ENCODE assay signal across 12 cellular contexts in genomic region chr22:26573026-26573662, GRCh38. TPM values are rescaled to one million over a fixed set of nuclear protein-coding genes. Genes with fewer than 3 reads are reported as not detected.
DNase-seq lines count a peak whose midpoint lies in the region; ATAC-seq and TF ChIP-seq lines count a peak whose summit lies in the region.
"Had no signal": no experiment of that assay in that cellular context is flagged by ENCODE, and none has a peak within 500 bp of the region (broad histone marks: within the 10 kb centered on the region; RNA-seq: fewer than 3 reads in every experiment).

No MANE protein-coding gene starts in this region.

- H3K4me2 ChIP-seq in OCI-LY7 (ENCODE audit: low read length): no peak overlapping the region
- H3K4me2 ChIP-seq in GM23248 (ENCODE audit: unreplicated experiment): no peak overlapping the region

- intact Hi-C loops in OCI-LY7 (cut with micrococcal nuclease; ENCODE audit: unreplicated experiment) (no loop called here), MCF 10A (cut with micrococcal nuclease) (no loop called here)

- H3K9me2 ChIP-seq in OCI-LY7 (ENCODE audit: insufficient read depth, low read length): no peaks in the 10 kb centered on the region
- no peaks in the 10 kb centered on the region for H3K9me2 ChIP-seq in GM23248 (ENCODE audit: insufficient read depth)

- no peak for DNase-seq in CD4-positive, CD25-positive, alpha-beta regulatory T cell
- DNase-seq in Peyer's patch (peak in 2 of 3 donors; percentile 30 to 62), fibroblast of peridontal ligament (ENCODE audit: extremely low read depth) (peak; percentile 42), OCI-LY7 (ENCODE audit: low spot score) (no peak), GM23248 (no peak), MCF 10A (ENCODE audit: unreplicated experiment) (no peak)
- DNase-seq: NCI-H1048; stimulated activated naive CD4-positive, alpha-beta T cell had no signal

- no peak for ATAC-seq in CD4-positive, CD25-positive, alpha-beta regulatory T cell (ENCODE audit: low read depth in 2 of 2)
- ATAC-seq in HG03097 (IDR thresholded peaks at IDR 0.05; ENCODE audit: low FRiP score, unreplicated experiment): no peak

- H3F3A ChIP-seq in GM23248 (ENCODE audit: insufficient read depth): no peaks in the 10 kb centered on the region

- H4K20me1 ChIP-seq in OCI-LY7 (ENCODE audit: insufficient read depth, low read length) (no peaks in the 10 kb centered on the region), GM23248 (ENCODE audit: insufficient read depth) (no peaks in the 10 kb centered on the region; the same call in 1 of the 2 replicates)

- in situ Hi-C loops in GM23248 (cut with MboI): no loop called here

- H3K79me2 ChIP-seq in OCI-LY7 (ENCODE audit: insufficient read depth, low read depth, low read length) (0 out of 2 replicates have a peak, but pooled peaks cover under 1% of the 10 kb centered on the region), GM23248 (ENCODE audit: insufficient read depth) (peaks cover 74% of the 10 kb centered on the region)

- H3K4me1 ChIP-seq in CD4-positive, CD25-positive, alpha-beta regulatory T cell (ENCODE audit: control insufficient read depth, insufficient read depth, low read length, poor library complexity, severe bottlenecking): no peaks in the 10 kb centered on the region
- H3K4me1 ChIP-seq in Peyer's patch (peaks cover 0 to 14% (median 0%) of the 10 kb centered on the region in 4 donors), OCI-LY7 (ENCODE audit: insufficient read depth, low read length, poor library complexity, severe bottlenecking) (peaks cover under 1% of the 10 kb centered on the region), GM23248 (ENCODE audit: insufficient read depth) (no peaks in the 10 kb centered on the region)

- POLR2A ChIA-PET in OCI-LY7 (lab: Charles Lee): interaction anchor here (0.6 kb wide), 1 partner anchor 18 kb away, joined by 6 read pairs; no protein-coding TSS in a partner anchor
- POLR2A ChIA-PET in MCF 10A (lab: Yijun Ruan, JAX): interaction anchor here (1.0 kb wide), 1 partner anchor 61 kb away, joined by 3 read pairs; the partner anchor contains the start of gene TFIP11

- TF ChIP-seq POLR2A in Peyer's patch (IDR thresholded peaks at IDR 0.05): no peak

- peaks cover 6% of the 10 kb centered on the region for H3K36me3 ChIP-seq in CD4-positive, CD25-positive, alpha-beta regulatory T cell (ENCODE audit: control insufficient read depth, insufficient read depth, low read length)
- H3K36me3 ChIP-seq in Peyer's patch (no peaks in the 10 kb centered on the region), OCI-LY7 (ENCODE audit: insufficient read depth, low read length) (no peaks in the 10 kb centered on the region), GM23248 (ENCODE audit: low read depth) (0 out of 2 replicates have a peak, but pooled peaks cover 3% of the 10 kb centered on the region)

- no peak overlapping the region for H3K9ac ChIP-seq in GM23248

- H3K27me3 Mint-ChIP-seq in CD4-positive, CD25-positive, alpha-beta regulatory T cell: no peaks in the 10 kb centered on the region
- H3K27me3 Mint-ChIP-seq in nephron (ENCODE audit: low read depth): no peaks in the 10 kb centered on the region
- H3K27me3 Mint-ChIP-seq in MCF 10A (ENCODE audit: insufficient read depth, unreplicated experiment): no peaks in the 10 kb centered on the region

- no peak overlapping the region for H3K4me3 Mint-ChIP-seq in CD4-positive, CD25-positive, alpha-beta regulatory T cell
- H3K4me3 Mint-ChIP-seq in nephron: no peak overlapping the region
- H3K4me3 Mint-ChIP-seq in MCF 10A (ENCODE audit: unreplicated experiment): no peak overlapping the region

- no peak overlapping the region for H3K4me3 ChIP-seq in CD4-positive, CD25-positive, alpha-beta regulatory T cell (ENCODE audit: low read depth, low read length)
- H3K4me3 ChIP-seq in Peyer's patch: no peak overlapping the region
- H3K4me3 ChIP-seq in OCI-LY7 (ENCODE audit: low read depth, low read length, poor library complexity, severe bottlenecking): no peak overlapping the region
- no peak overlapping the region for H3K4me3 ChIP-seq in GM23248

- peak overlapping the region; percentile 6 to 73 (median 65) for H3K27ac Mint-ChIP-seq in CD4-positive, CD25-positive, alpha-beta regulatory T cell
- H3K27ac Mint-ChIP-seq in nephron (peak overlapping the region; percentile 95 to 99 (median 96)), MCF 10A (ENCODE audit: low read depth, unreplicated experiment) (no peak overlapping the region)

- no peak for TF ChIP-seq CTCF in Peyer's patch (IDR thresholded peaks at IDR 0.05)
- TF ChIP-seq CTCF in nephron (IDR thresholded peaks at IDR 0.05; ENCODE audit: unreplicated experiment in 3 of 3): no peak
- no peak for TF ChIP-seq CTCF in OCI-LY7 (conservative IDR thresholded peaks at IDR 0.05; ENCODE audit: low read length)
- no peak for TF ChIP-seq CTCF in MCF 10A (IDR thresholded peaks at IDR 0.05; ENCODE audit: unreplicated experiment)

- H3K27me3 ChIP-seq in CD4-positive, CD25-positive, alpha-beta regulatory T cell (ENCODE audit: control insufficient read depth, insufficient read depth, low read length): no peaks in the 10 kb centered on the region
- H3K27me3 ChIP-seq in Peyer's patch: no peaks in the 10 kb centered on the region
- no peaks in the 10 kb centered on the region for H3K27me3 ChIP-seq in GM23248 (replicated peaks; ENCODE audit: insufficient read depth)

- H3K9me3 Mint-ChIP-seq in CD4-positive, CD25-positive, alpha-beta regulatory T cell: no peaks in the 10 kb centered on the region
- no peaks in the 10 kb centered on the region for H3K9me3 Mint-ChIP-seq in nephron
- no peaks in the 10 kb centered on the region for H3K9me3 Mint-ChIP-seq in MCF 10A (ENCODE audit: unreplicated experiment)

- BruUV-seq in OCI-LY7 (replicated peaks; lab: Mats Ljungman, UMichigan) (no TSS peak), MCF 10A (replicated peaks; lab: Mats Ljungman, UMichigan) (no TSS peak)

- CTCF ChIA-PET in OCI-LY7 (lab: Charles Lee; ENCODE audit: unreplicated experiment): no interaction called here
- CTCF ChIA-PET in MCF 10A (lab: Yijun Ruan, JAX): interaction anchor here (0.6 kb wide), 1 partner anchor 51 kb away, joined by 3 read pairs; no protein-coding TSS in a partner anchor

- 88 to 93% methylated on average over 9 to 10 of the region's 10 CpGs for WGBS in GM23248 (ENCODE audit: low coverage in 1 of 2, low lambda C conversion rate in 2 of 2, missing lambda C conversion rate in 2 of 2), 2 experiments

- H2AFZ ChIP-seq in OCI-LY7 (ENCODE audit: low read length) (no peak overlapping the region), GM23248 (no peak overlapping the region)

- H3K27ac ChIP-seq in CD4-positive, CD25-positive, alpha-beta regulatory T cell (ENCODE audit: insufficient read depth, low read length, poor library complexity, severe bottlenecking): no peak overlapping the region
- H3K27ac ChIP-seq in Peyer's patch (peak overlapping the region in 2 of 4 donors; percentile 25 to 31), OCI-LY7 (ENCODE audit: low read depth, low read length, poor library complexity, severe bottlenecking) (no peak overlapping the region), GM23248 (no peak overlapping the region)

- peaks cover 42% of the 10 kb centered on the region for H3K36me3 Mint-ChIP-seq in CD4-positive, CD25-positive, alpha-beta regulatory T cell
- H3K36me3 Mint-ChIP-seq in nephron (ENCODE audit: low read depth) (peaks cover 5% of the 10 kb centered on the region), MCF 10A (ENCODE audit: insufficient read depth, unreplicated experiment) (peaks cover 6% of the 10 kb centered on the region)

- no peaks in the 10 kb centered on the region for H3K9me3 ChIP-seq in CD4-positive, CD25-positive, alpha-beta regulatory T cell (ENCODE audit: control insufficient read depth in 2 of 2, low read length in 2 of 2)
- H3K9me3 ChIP-seq in Peyer's patch: no peaks in the 10 kb centered on the region
- H3K9me3 ChIP-seq in OCI-LY7 (ENCODE audit: low read length): no peaks in the 10 kb centered on the region
- H3K9me3 ChIP-seq in GM23248 (ENCODE audit: low read depth): no peaks in the 10 kb centered on the region

- H3K4me1 Mint-ChIP-seq in CD4-positive, CD25-positive, alpha-beta regulatory T cell: peaks cover 12 to 63% (median 50%) of the 10 kb centered on the region in 4 donors
- H3K4me1 Mint-ChIP-seq in nephron (peaks cover 24% of the 10 kb centered on the region), MCF 10A (ENCODE audit: insufficient read depth, unreplicated experiment) (peaks cover 3% of the 10 kb centered on the region)

RNA-seq across cellular contexts. Expression of gene TPST2, which starts 16.8 kb away (rescaled TPM):
- total RNA-seq in CD4-positive, CD25-positive, alpha-beta regulatory T cell: 36.0 TPM
- polyA plus RNA-seq in CD4-positive, CD25-positive, alpha-beta regulatory T cell: 10 to 100 TPM; 48.1 to 64.6 (median 59.3) TPM
- total RNA-seq in Peyer's patch: 10 to 100 TPM; 26.8 to 47.9 (median 38.5) TPM
- 19.1 and 19.9 TPM in 2 replicates for total RNA-seq in OCI-LY7 (2014; rRNA removed; shearing (Covaris generic))
- 12.5 and 14.4 TPM in 2 replicates for total RNA-seq in OCI-LY7 (2022)
- total RNA-seq in GM23248 (2014; rRNA removed; shearing (Covaris generic)): 38.7 and 58.3 TPM in 2 replicates
- polyA plus RNA-seq in GM23248 (2016; fragmentation: Nextera tagmentation; extraction: Ambion mirVana): 34.1 and 35.1 TPM in 2 replicates
- total RNA-seq in MCF 10A (2022): 6.1 and 7.0 TPM in 2 replicates

RNA-seq across cellular contexts. Expression of gene CRYBB1, which starts 44.7 kb away (rescaled TPM):
- not detected for total RNA-seq in CD4-positive, CD25-positive, alpha-beta regulatory T cell
- polyA plus RNA-seq in CD4-positive, CD25-positive, alpha-beta regulatory T cell: not detected
- total RNA-seq in Peyer's patch (not detected), OCI-LY7 (2022) (0.61 TPM in 1 of 2 replicates, not detected in the other), MCF 10A (2022) (not detected in 2 replicates)
- 0.21 and 0.35 TPM in 2 replicates for total RNA-seq in OCI-LY7 (2014; rRNA removed; shearing (Covaris generic))
- total RNA-seq in GM23248 (2014; rRNA removed; shearing (Covaris generic)): not detected in 2 replicates
- not detected in 2 replicates for polyA plus RNA-seq in GM23248 (2016; fragmentation: Nextera tagmentation; extraction: Ambion mirVana)
- total RNA-seq: T-helper 2 cell treated with Interferon-gamma antibody and Interleukin-4, amounts not matched to agents 100 ng/mL and 5 ng/mL, for 36 hours had no signal
- polyA plus RNA-seq: neural cell had no signal

RNA-seq across cellular contexts. Expression of gene CRYBA4, which starts 48.6 kb away (rescaled TPM):
- not detected for total RNA-seq in CD4-positive, CD25-positive, alpha-beta regulatory T cell
- polyA plus RNA-seq in CD4-positive, CD25-positive, alpha-beta regulatory T cell: under 1 TPM in 1 of 4 donors, not detected in 3; 0.59 TPM
- total RNA-seq in Peyer's patch (not detected), OCI-LY7 (2022) (1.3 TPM in 1 of 2 replicates, not detected in the other), MCF 10A (2022) (not detected in 2 replicates)
- total RNA-seq in OCI-LY7 (2014; rRNA removed; shearing (Covaris generic)): 3.2 TPM in 1 of 2 replicates, not detected in the other
- not detected in 2 replicates for total RNA-seq in GM23248 (2014; rRNA removed; shearing (Covaris generic))
- not detected in 2 replicates for polyA plus RNA-seq in GM23248 (2016; fragmentation: Nextera tagmentation; extraction: Ambion mirVana)
- total RNA-seq: T-helper 2 cell treated with Interferon-gamma antibody and Interleukin-4, amounts not matched to agents 100 ng/mL and 5 ng/mL, for 36 hours had no signal
- polyA plus RNA-seq: neural cell had no signal

Comparison
In these comparisons a context has a peak if more than half of its experiments do, and no peak if none do; other contexts are left out.
1. DNase-seq: peak in Peyer's patch (2 of 3) and fibroblast of peridontal ligament (single experiment); none in CD4-positive, CD25-positive, alpha-beta regulatory T cell (0 of 3), OCI-LY7 (single experiment), GM23248 (single experiment) and MCF 10A (single experiment).